1 cellular context compared by ENCODE assay signal in genomic region chr5:380701-381309, GRCh38.
TF ChIP-seq lines count a peak whose summit lies in the region.

No MANE protein-coding gene starts in this region.

TF ChIP-seq in HepG2, 621 proteins besides CTCF, POLR2A, EP300 and RAD21:
- TF ChIP-seq ZNF841 (CRISPR knock-in tag; IDR thresholded peaks at IDR 0.05; ENCODE audit: borderline replicate concordance) (no peak), HNRNPL (IDR thresholded peaks at IDR 0.05; ENCODE audit: low read depth, low read length) (no peak), DRAP1 (CRISPR knock-in tag; IDR thresholded peaks at IDR 0.05) (no peak), ZNF775 (CRISPR knock-in tag; IDR thresholded peaks at IDR 0.05; ENCODE audit: borderline replicate concordance) (no peak), IKZF4 (CRISPR knock-in tag; IDR thresholded peaks at IDR 0.05; ENCODE audit: borderline replicate concordance, low read depth, not compliant biosample characterization) (no peak), ZNF574 (CRISPR knock-in tag; IDR thresholded peaks at IDR 0.05) (no peak), ZNF225 (CRISPR knock-in tag; IDR thresholded peaks at IDR 0.05) (no peak), THAP11 (CRISPR knock-in tag; IDR thresholded peaks at IDR 0.05) (no peak), ZEB1 (IDR thresholded peaks at IDR 0.05; ENCODE audit: insufficient replicate concordance, low read depth) (no peak), FOXJ3 (CRISPR knock-in tag; IDR thresholded peaks at IDR 0.05; ENCODE audit: borderline replicate concordance) (no peak), SRF (IDR thresholded peaks at IDR 0.05; ENCODE audit: low read depth, low read length) (no peak), REPIN1 (CRISPR knock-in tag; IDR thresholded peaks at IDR 0.05; ENCODE audit: borderline replicate concordance, low read depth) (no peak)
